Comparison of ENCODE assay signal across 8 cellular contexts in the genomic region with DNA sequence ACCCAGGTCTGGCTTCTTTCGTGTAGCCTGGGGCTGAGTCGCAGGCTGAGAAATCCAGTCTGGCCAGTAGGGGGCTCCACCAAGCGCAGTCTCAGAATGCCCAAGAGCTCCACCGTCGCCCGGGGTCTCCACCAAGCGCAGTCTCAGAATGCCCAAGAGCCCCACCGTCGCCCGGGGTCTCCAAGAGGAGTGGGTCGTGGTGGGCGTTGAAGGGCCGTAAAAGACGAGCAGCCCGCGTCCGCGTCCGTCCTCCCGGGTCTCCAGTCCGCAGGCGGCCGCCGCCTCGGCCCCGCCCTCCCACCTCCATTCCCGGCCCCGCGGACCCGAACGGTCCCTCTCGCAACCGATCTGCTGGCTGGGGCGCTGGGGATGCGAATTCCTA. TPM values are rescaled to one million over a fixed set of nuclear protein-coding genes. Genes with fewer than 3 reads are reported as not detected.
DNase-seq lines count a peak whose midpoint lies in the region.

No MANE protein-coding gene starts in this region.

- H3K4me2 ChIP-seq in GM23248 (ENCODE audit: unreplicated experiment), result peak overlapping the region; percentile 97

- CTCF ChIA-PET in activated naive CD4-positive, alpha-beta T cell treated with anti-CD3 and anti-CD28 coated beads for 36 hours (lab: Charles Lee), result interaction anchor here (0.6 to 4.1 kb wide), 21 partner anchors 11 to 1167 kb away, joined by 3 to 73 read pairs (median 5); a partner anchor contains a TSS

- H3K27me3 ChIP-seq in GM23248 (replicated peaks; ENCODE audit: insufficient read depth) (no peaks in the 10 kb centered on the region), SJCRH30 (no peaks in the 10 kb centered on the region)

- no peaks in the 10 kb centered on the region for H3K9me3 Mint-ChIP-seq in activated naive CD4-positive, alpha-beta T cell treated with anti-CD3 and anti-CD28 coated beads for 36 hours

- H3K27me3 Mint-ChIP-seq in activated naive CD4-positive, alpha-beta T cell treated with anti-CD3 and anti-CD28 coated beads for 36 hours (ENCODE audit: low read depth), result no peaks in the 10 kb centered on the region

- 0 to 1% methylated on average over 24 to 33 of the region's 35 CpGs for WGBS in GM23248 (ENCODE audit: low coverage in 1 of 2, low lambda C conversion rate in 2 of 2, missing lambda C conversion rate in 2 of 2), 2 experiments

- H3K79me2 ChIP-seq in GM23248 (ENCODE audit: insufficient read depth), result peaks cover 64% of the 10 kb centered on the region

- peaks cover 17% of the 10 kb centered on the region for H4K20me1 ChIP-seq in GM23248 (ENCODE audit: insufficient read depth)

- H3K4me3 ChIP-seq in GM23248, result peak overlapping the region; percentile 98
- H3K4me3 ChIP-seq in SJCRH30, result peak overlapping the region; percentile 98

- peaks cover 37% of the 10 kb centered on the region for H3F3A ChIP-seq in GM23248 (ENCODE audit: insufficient read depth)

- H3K4me3 Mint-ChIP-seq in activated naive CD4-positive, alpha-beta T cell treated with anti-CD3 and anti-CD28 coated beads for 36 hours, result peak overlapping the region; percentile 82

- in situ Hi-C loops in GM23248 (cut with MboI), result no loop called here

- H3K4me1 ChIP-seq in GM23248 (ENCODE audit: insufficient read depth) (peaks cover 41% of the 10 kb centered on the region), SJCRH30 (peaks cover 34% of the 10 kb centered on the region)

- peaks cover 35% of the 10 kb centered on the region for H3K4me1 Mint-ChIP-seq in activated naive CD4-positive, alpha-beta T cell treated with anti-CD3 and anti-CD28 coated beads for 36 hours (ENCODE audit: low read depth)

- peak overlapping the region; percentile 98 for H3K9ac ChIP-seq in GM23248

- no peaks in the 10 kb centered on the region for H3K9me2 ChIP-seq in GM23248 (ENCODE audit: insufficient read depth)

- H3K36me3 ChIP-seq in GM23248 (ENCODE audit: low read depth), result peaks cover 5% of the 10 kb centered on the region; the same call in 1 of the 2 replicates
- no peaks in the 10 kb centered on the region for H3K36me3 ChIP-seq in KOPT-K1 (ENCODE audit: insufficient read depth, low read length)
- peaks cover 7% of the 10 kb centered on the region for H3K36me3 ChIP-seq in SJCRH30

- peak overlapping the region; percentile 92 for H3K27ac Mint-ChIP-seq in activated naive CD4-positive, alpha-beta T cell treated with anti-CD3 and anti-CD28 coated beads for 36 hours

- intact Hi-C loops in activated naive CD4-positive, alpha-beta T cell treated with anti-CD3 and anti-CD28 coated beads for 36 hours (cut with micrococcal nuclease), result loop anchor here (1.0 to 5.0 kb wide), 9 partner anchors 8 to 1641 kb away; a partner anchor contains a TSS

- no peaks in the 10 kb centered on the region for H3K36me3 Mint-ChIP-seq in activated naive CD4-positive, alpha-beta T cell treated with anti-CD3 and anti-CD28 coated beads for 36 hours (ENCODE audit: low read depth)

- DNase-seq in ELR (ENCODE audit: low read depth) (peak; percentile 78), GM23248 (peak; percentile 90), SJCRH30 (peak; percentile 80 to 91), germinal center (ENCODE audit: low spot score) (peak; percentile 88), occipital lobe (lab: John Stamatoyannopoulos, UW) (peak; percentile 65), superior temporal gyrus (ENCODE audit: extremely low spot score) (peak; percentile 93)
- peak; percentile 93 for DNase-seq in activated naive CD4-positive, alpha-beta T cell treated with anti-CD3 and anti-CD28 coated beads for 36 hours

- H3K27ac ChIP-seq in GM23248, result peak overlapping the region; percentile 98
- H3K27ac ChIP-seq in KOPT-K1 (ENCODE audit: low read depth, low read length, poor library complexity, severe bottlenecking), result peak overlapping the region; percentile 59
- H3K27ac ChIP-seq in SJCRH30, result peak overlapping the region; percentile 89

- H3K9me3 ChIP-seq in GM23248 (ENCODE audit: low read depth) (no peaks in the 10 kb centered on the region), KOPT-K1 (ENCODE audit: insufficient read depth, low read length, poor library complexity, severe bottlenecking) (no peaks in the 10 kb centered on the region), SJCRH30 (replicated peaks) (no peaks in the 10 kb centered on the region)

- peak overlapping the region; percentile 87 for H2AFZ ChIP-seq in GM23248

RNA-seq across cellular contexts. Expression of a gene that starts 0.9 kb away (rescaled TPM):
- 140 and 148 TPM in 2 replicates for total RNA-seq in GM23248 (2014; rRNA removed; shearing (Covaris generic))
- polyA plus RNA-seq in GM23248 (2016; fragmentation: Nextera tagmentation; extraction: Ambion mirVana), result 380 and 396 TPM in 2 replicates
- total RNA-seq in SJCRH30 (2014; rRNA removed; shearing (Covaris generic)), result 34.6 and 35.9 TPM in 2 replicates
- 10 to 100 TPM; 75.1 to 81.5 TPM for total RNA-seq in activated naive CD4-positive, alpha-beta T cell treated with anti-CD3 and anti-CD28 coated beads for 36 hours
- total RNA-seq in occipital lobe, result 9.4 TPM

RNA-seq across cellular contexts. Expression of a gene that starts 17.7 kb away (rescaled TPM):
- total RNA-seq in GM23248 (2014; rRNA removed; shearing (Covaris generic)), result 3.0 TPM in 2 replicates
- polyA plus RNA-seq in GM23248 (2016; fragmentation: Nextera tagmentation; extraction: Ambion mirVana), result 0.50 and 1.1 TPM in 2 replicates
- 0.15 and 0.22 TPM in 2 replicates for total RNA-seq in SJCRH30 (2014; rRNA removed; shearing (Covaris generic))
- total RNA-seq in activated naive CD4-positive, alpha-beta T cell treated with anti-CD3 and anti-CD28 coated beads for 36 hours, result 1 to 10 TPM; 1.5 to 1.7 TPM
- total RNA-seq in occipital lobe, result 91.1 TPM

RNA-seq across cellular contexts. Expression of a gene that starts 28.4 kb away (rescaled TPM):
- total RNA-seq in GM23248 (2014; rRNA removed; shearing (Covaris generic)), result not detected in 2 replicates
- polyA plus RNA-seq in GM23248 (2016; fragmentation: Nextera tagmentation; extraction: Ambion mirVana), result 0.80 and 0.83 TPM in 2 replicates
- total RNA-seq in SJCRH30 (2014; rRNA removed; shearing (Covaris generic)), result 0.32 and 1.0 TPM in 2 replicates
- 1 to 10 TPM; 1.0 to 1.3 TPM for total RNA-seq in activated naive CD4-positive, alpha-beta T cell treated with anti-CD3 and anti-CD28 coated beads for 36 hours
- total RNA-seq in occipital lobe, result not detected

Comparison
In these comparisons a context has a peak if more than half of its experiments do, and no peak if none do; other contexts are left out.
1. Peak in every context shown above with its lines: DNase-seq, H3K4me3 ChIP-seq and H3K27ac ChIP-seq.
2. RNA of a gene that starts 17.7 kb away (total RNA-seq): 91.1 TPM in occipital lobe (single experiment); 3.0 TPM in GM23248, 1.5 to 1.7 TPM in activated naive CD4-positive, alpha-beta T cell treated with anti-CD3 and anti-CD28 coated beads for 36 hours and 0.15 to 0.22 TPM in SJCRH30; every median in the first group is over 10 times any median in the second.